In the genomic region with DNA sequence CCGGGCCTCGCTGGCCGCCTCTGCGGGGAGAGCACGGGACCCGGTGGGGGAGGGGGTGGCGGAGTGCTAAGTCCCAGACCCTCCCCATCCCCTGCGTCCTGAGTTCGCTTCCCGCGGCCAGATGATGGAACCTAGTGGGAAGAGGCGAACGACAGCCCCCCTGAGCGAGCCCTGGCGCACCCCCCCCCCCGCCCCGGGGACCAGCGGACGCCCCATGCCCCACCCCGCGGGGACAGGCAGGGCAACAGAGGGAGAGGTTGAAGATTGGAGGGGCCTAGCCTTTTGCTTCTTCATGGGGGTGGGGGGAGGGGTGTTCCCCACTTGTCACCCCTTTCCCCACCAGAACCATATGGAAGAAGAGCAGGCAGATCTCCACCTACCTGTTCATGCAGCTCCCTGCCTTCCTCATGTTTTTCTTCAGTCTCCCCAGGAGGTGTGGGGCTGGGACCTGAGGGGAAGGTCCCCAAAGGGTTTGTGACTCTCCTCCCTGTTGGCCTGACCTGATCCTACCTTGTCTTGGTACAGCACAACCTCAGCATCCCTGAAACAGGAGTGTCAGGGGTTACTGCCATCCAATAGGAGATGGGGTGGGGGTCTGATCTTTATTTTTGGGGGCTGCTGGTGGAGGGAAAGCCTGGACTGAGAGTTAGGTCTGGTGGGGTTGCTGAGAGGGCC, we compare ENCODE assay signal across 1 cellular context.
TF ChIP-seq lines count a peak whose summit lies in the region.

No MANE protein-coding gene starts in this region.

TF ChIP-seq in K562, 482 proteins besides CTCF, POLR2A, EP300 and RAD21 (continued from another document):
- TF ChIP-seq, protein P1, sequence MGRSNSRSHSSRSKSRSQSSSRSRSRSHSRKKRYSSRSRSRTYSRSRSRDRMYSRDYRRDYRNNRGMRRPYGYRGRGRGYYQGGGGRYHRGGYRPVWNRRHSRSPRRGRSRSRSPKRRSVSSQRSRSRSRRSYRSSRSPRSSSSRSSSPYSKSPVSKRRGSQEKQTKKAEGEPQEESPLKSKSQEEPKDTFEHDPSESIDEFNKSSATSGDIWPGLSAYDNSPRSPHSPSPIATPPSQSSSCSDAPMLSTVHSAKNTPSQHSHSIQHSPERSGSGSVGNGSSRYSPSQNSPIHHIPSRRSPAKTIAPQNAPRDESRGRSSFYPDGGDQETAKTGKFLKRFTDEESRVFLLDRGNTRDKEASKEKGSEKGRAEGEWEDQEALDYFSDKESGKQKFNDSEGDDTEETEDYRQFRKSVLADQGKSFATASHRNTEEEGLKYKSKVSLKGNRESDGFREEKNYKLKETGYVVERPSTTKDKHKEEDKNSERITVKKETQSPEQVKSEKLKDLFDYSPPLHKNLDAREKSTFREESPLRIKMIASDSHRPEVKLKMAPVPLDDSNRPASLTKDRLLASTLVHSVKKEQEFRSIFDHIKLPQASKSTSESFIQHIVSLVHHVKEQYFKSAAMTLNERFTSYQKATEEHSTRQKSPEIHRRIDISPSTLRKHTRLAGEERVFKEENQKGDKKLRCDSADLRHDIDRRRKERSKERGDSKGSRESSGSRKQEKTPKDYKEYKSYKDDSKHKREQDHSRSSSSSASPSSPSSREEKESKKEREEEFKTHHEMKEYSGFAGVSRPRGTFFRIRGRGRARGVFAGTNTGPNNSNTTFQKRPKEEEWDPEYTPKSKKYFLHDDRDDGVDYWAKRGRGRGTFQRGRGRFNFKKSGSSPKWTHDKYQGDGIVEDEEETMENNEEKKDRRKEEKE (IDR thresholded peaks at IDR 0.05; ENCODE audit: borderline replicate concordance in 1 of 2, control insufficient read depth in 1 of 2, low read depth in 2 of 2, low read length in 1 of 2) = 0 out of 4 replicates have a peak, but pooled peaks of 1 of the 2 experiments have one; percentile 53
- TF ChIP-seq ZNF668 (CRISPR knock-in tag; IDR thresholded peaks at IDR 0.05) = no peak
- no peak for TF ChIP-seq CREB1 (IDR thresholded peaks at IDR 0.05)
- no peak for TF ChIP-seq CREB1 (CRISPR knock-in tag; IDR thresholded peaks at IDR 0.05)
- TF ChIP-seq ZNF232 (CRISPR knock-in tag; IDR thresholded peaks at IDR 0.05) = 0 out of 2 replicates have a peak, but pooled peaks have one; percentile 21
- TF ChIP-seq, protein P2, sequence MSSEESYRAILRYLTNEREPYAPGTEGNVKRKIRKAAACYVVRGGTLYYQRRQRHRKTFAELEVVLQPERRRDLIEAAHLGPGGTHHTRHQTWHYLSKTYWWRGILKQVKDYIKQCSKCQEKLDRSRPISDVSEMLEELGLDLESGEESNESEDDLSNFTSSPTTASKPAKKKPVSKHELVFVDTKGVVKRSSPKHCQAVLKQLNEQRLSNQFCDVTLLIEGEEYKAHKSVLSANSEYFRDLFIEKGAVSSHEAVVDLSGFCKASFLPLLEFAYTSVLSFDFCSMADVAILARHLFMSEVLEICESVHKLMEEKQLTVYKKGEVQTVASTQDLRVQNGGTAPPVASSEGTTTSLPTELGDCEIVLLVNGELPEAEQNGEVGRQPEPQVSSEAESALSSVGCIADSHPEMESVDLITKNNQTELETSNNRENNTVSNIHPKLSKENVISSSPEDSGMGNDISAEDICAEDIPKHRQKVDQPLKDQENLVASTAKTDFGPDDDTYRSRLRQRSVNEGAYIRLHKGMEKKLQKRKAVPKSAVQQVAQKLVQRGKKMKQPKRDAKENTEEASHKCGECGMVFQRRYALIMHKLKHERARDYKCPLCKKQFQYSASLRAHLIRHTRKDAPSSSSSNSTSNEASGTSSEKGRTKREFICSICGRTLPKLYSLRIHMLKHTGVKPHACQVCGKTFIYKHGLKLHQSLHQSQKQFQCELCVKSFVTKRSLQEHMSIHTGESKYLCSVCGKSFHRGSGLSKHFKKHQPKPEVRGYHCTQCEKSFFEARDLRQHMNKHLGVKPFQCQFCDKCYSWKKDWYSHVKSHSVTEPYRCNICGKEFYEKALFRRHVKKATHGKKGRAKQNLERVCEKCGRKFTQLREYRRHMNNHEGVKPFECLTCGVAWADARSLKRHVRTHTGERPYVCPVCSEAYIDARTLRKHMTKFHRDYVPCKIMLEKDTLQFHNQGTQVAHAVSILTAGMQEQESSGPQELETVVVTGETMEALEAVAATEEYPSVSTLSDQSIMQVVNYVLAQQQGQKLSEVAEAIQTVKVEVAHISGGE (CRISPR knock-in tag; IDR thresholded peaks at IDR 0.05) = 0 out of 6 replicates have a peak, but pooled peaks of 1 of the 3 experiments have one; percentile 36
- TF ChIP-seq XRCC4 (IDR thresholded peaks at IDR 0.05; ENCODE audit: extremely low read depth, insufficient read depth, insufficient read length) = no peak
- no peak for TF ChIP-seq ZNF766 (CRISPR knock-in tag; conservative IDR thresholded peaks at IDR 0.05)
- TF ChIP-seq ZBTB7A (IDR thresholded peaks at IDR 0.05; ENCODE audit: borderline replicate concordance, control insufficient read depth, low read depth, low read length) = peak; percentile 71; the same call in 1 of the 2 replicates
- no peak for TF ChIP-seq TFAM (CRISPR knock-in tag; conservative IDR thresholded peaks at IDR 0.05)
- TF ChIP-seq NRF1 (conservative IDR thresholded peaks at IDR 0.05 in 1 of 2, IDR thresholded peaks at IDR 0.05 in 1 of 2) = peak in 1 of 2 experiments; percentile 21; a peak in 1 of 4 replicates
- TF ChIP-seq, protein P3, sequence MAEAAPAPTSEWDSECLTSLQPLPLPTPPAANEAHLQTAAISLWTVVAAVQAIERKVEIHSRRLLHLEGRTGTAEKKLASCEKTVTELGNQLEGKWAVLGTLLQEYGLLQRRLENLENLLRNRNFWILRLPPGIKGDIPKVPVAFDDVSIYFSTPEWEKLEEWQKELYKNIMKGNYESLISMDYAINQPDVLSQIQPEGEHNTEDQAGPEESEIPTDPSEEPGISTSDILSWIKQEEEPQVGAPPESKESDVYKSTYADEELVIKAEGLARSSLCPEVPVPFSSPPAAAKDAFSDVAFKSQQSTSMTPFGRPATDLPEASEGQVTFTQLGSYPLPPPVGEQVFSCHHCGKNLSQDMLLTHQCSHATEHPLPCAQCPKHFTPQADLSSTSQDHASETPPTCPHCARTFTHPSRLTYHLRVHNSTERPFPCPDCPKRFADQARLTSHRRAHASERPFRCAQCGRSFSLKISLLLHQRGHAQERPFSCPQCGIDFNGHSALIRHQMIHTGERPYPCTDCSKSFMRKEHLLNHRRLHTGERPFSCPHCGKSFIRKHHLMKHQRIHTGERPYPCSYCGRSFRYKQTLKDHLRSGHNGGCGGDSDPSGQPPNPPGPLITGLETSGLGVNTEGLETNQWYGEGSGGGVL (CRISPR knock-in tag; IDR thresholded peaks at IDR 0.05) = no peak
- no peak for TF ChIP-seq POU5F1 (IDR thresholded peaks at IDR 0.05; ENCODE audit: borderline replicate concordance, low read depth, low read length, partially characterized antibody)
- TF ChIP-seq, protein P4, sequence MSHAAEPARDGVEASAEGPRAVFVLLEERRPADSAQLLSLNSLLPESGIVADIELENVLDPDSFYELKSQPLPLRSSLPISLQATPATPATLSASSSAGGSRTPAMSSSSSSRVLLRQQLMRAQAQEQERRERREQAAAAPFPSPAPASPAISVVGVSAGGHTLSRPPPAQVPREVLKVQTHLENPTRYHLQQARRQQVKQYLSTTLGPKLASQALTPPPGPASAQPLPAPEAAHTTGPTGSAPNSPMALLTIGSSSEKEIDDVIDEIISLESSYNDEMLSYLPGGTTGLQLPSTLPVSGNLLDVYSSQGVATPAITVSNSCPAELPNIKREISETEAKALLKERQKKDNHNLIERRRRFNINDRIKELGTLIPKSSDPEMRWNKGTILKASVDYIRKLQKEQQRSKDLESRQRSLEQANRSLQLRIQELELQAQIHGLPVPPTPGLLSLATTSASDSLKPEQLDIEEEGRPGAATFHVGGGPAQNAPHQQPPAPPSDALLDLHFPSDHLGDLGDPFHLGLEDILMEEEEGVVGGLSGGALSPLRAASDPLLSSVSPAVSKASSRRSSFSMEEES (CRISPR knock-in tag; IDR thresholded peaks at IDR 0.05) = peak; percentile 36
- 0 out of 2 replicates have a peak, but pooled peaks have one; percentile 92 for TF ChIP-seq RBM15 (IDR thresholded peaks at IDR 0.05; ENCODE audit: insufficient read depth, low read length)
